In genomic region chr22:20013382-20013871, GRCh38 we compare ENCODE assay signal across 9 cellular contexts.
DNase-seq lines count a peak whose midpoint lies in the region; ATAC-seq and TF ChIP-seq lines count a peak whose summit lies in the region.
"Had no signal": no experiment of that assay in that cellular context is flagged by ENCODE, and none has a peak within 500 bp of the region (broad histone marks: within the 10 kb centered on the region; RNA-seq: fewer than 3 reads in every experiment).

No MANE protein-coding gene starts in this region.

- TF ChIP-seq CTCF in NB4 (IDR thresholded peaks at IDR 0.05; ENCODE audit: low read depth, low read length), result peak; percentile 53

- H3K4me3 ChIP-seq in NB4 (ENCODE audit: low read depth, low read length), result no peak overlapping the region

- ATAC-seq in GM19463 (IDR thresholded peaks at IDR 0.05; ENCODE audit: unreplicated experiment) (no peak), HG02870 (IDR thresholded peaks at IDR 0.05; ENCODE audit: unreplicated experiment) (no peak), HG03354 (IDR thresholded peaks at IDR 0.05; ENCODE audit: poor library complexity, severe bottlenecking, unreplicated experiment) (no peak)
- ATAC-seq: T-cell had no signal

- DNase-seq in ELF-1 (ENCODE audit: low read depth, low spot score) (peak; percentile 88), NB4 (ENCODE audit: low read depth) (peak; percentile 46), anterior cingulate cortex (lab: John Stamatoyannopoulos, UW) (peak in 49 of 58 donors; percentile 9 to 72 (median 45)), iPS-NIHi11 (ENCODE audit: low spot score) (peak; percentile 87)
- DNase-seq in stimulated activated CD8-positive, alpha-beta memory T cell treated with anti-CD3 and anti-CD28 coated beads, Interleukin-2, amount 100 ng/mL, for 48 hours (ENCODE audit: low read depth in 2 of 2), result peak; percentile 30 to 39

- no peak for TF ChIP-seq POLR2A in NB4 (IDR thresholded peaks at IDR 0.05; ENCODE audit: extremely low read depth, insufficient read length)

Comparison
In these comparisons a context has a peak if more than half of its experiments do, and no peak if none do; other contexts are left out.
1. DNase-seq: peak in every context shown above with its lines; median percentile 88 in ELF-1; 87 in iPS-NIHi11; 46 in NB4; 45 in anterior cingulate cortex; 34 in stimulated activated CD8-positive, alpha-beta memory T cell treated with anti-CD3 and anti-CD28 coated beads, Interleukin-2, amount 100 ng/mL, for 48 hours.